Comparison of ENCODE assay signal across 9 cellular contexts in genomic region chr19:29086646-29087045, GRCh38.
"Had no signal": no experiment of that assay in that cellular context is flagged by ENCODE, and none has a peak within 500 bp of the region (broad histone marks: within the 10 kb centered on the region; RNA-seq: fewer than 3 reads in every experiment).

No MANE protein-coding gene starts in this region.

- H2AFZ ChIP-seq: GM23338 had no signal

- H3K9me3 Mint-ChIP-seq: GM23338, HFFc6 had no signal

- ATAC-seq: GM23338, HCT116, K562 had no signal

- H3K4me3 ChIP-seq: GM23338, HAP-1, K562 had no signal

- H3K27ac ChIP-seq: HL-60 had no signal

- DNase-seq: H7, HFFc6, IMR-90, KG1 had no signal

- H3K4me3 Mint-ChIP-seq: GM23338, HFFc6 had no signal

- H3K27ac Mint-ChIP-seq: GM23338, HFFc6 had no signal

- H3K4me2 ChIP-seq: GM23338 had no signal

- H3K4me1 ChIP-seq: HAP-1 had no signal

- H3K36me3 ChIP-seq: HAP-1 had no signal

- FAIRE-seq: K562 had no signal
